8 cellular contexts compared by ENCODE assay signal in genomic region chr19:10424011-10424637, GRCh38. TPM values are rescaled to one million over a fixed set of nuclear protein-coding genes. Genes with fewer than 3 reads are reported as not detected.
DNase-seq lines count a peak whose midpoint lies in the region; ATAC-seq, FAIRE-seq and TF ChIP-seq lines count a peak whose summit lies in the region.

No MANE protein-coding gene starts in this region.

- no peaks in the 10 kb centered on the region for H3K79me2 ChIP-seq in neural progenitor cell (ENCODE audit: low read depth)

- H3K4me1 Mint-ChIP-seq in neural progenitor cell = peaks cover 22% of the 10 kb centered on the region

- H3K9ac ChIP-seq in neural progenitor cell = no peak overlapping the region

- H3K4me3 ChIP-seq in Peyer's patch (peak overlapping the region; percentile 17 to 43 (median 36)), neural progenitor cell (peak overlapping the region; percentile 35)

- H3K27ac ChIP-seq in Peyer's patch (peak overlapping the region; percentile 0 to 69 (median 52)), neural progenitor cell (no peak overlapping the region)

- ATAC-seq in HG02981 (IDR thresholded peaks at IDR 0.05; ENCODE audit: unreplicated experiment) (no peak), GM21723 (IDR thresholded peaks at IDR 0.05; ENCODE audit: unreplicated experiment) (no peak)

- peaks cover 72% of the 10 kb centered on the region for H3K27me3 Mint-ChIP-seq in neural progenitor cell (ENCODE audit: insufficient read depth, low read depth)

- no peak for TF ChIP-seq POLR2A in Peyer's patch (IDR thresholded peaks at IDR 0.05)

- H3K9me3 ChIP-seq in Peyer's patch (no peaks in the 10 kb centered on the region), neural progenitor cell (ENCODE audit: low read depth) (no peaks in the 10 kb centered on the region)

- H3K4me2 ChIP-seq in neural progenitor cell = peak overlapping the region; percentile 71

- H3K4me1 ChIP-seq in Peyer's patch (peaks cover 0 to 49% (median 44%) of the 10 kb centered on the region in 4 donors), neural progenitor cell (no peaks in the 10 kb centered on the region)

- H3F3A ChIP-seq in neural progenitor cell (ENCODE audit: low read depth) = peaks cover 51% of the 10 kb centered on the region

- peak overlapping the region; percentile 41 for H2AFZ ChIP-seq in neural progenitor cell (replicated peaks)

- H3K36me3 ChIP-seq in Peyer's patch (no peaks in the 10 kb centered on the region), neural progenitor cell (no peaks in the 10 kb centered on the region)

- H3K27me3 ChIP-seq in Peyer's patch (peaks cover 0 to 44% of the 10 kb centered on the region in 2 donors), neural progenitor cell (peaks cover 100% of the 10 kb centered on the region)

- H3K27ac Mint-ChIP-seq in neural progenitor cell = no peak overlapping the region

- peaks cover 37% of the 10 kb centered on the region for H4K20me1 ChIP-seq in neural progenitor cell (ENCODE audit: low read depth)

- TF ChIP-seq CTCF in Peyer's patch (IDR thresholded peaks at IDR 0.05) (peak; percentile 68 to 94 (median 78)), neural progenitor cell (IDR thresholded peaks at IDR 0.05) (peak; percentile 94)

- peak; percentile 16 for FAIRE-seq in HTR-8/SVneo (lab: Jason Lieb, UNC)
- FAIRE-seq in frontal cortex (lab: Jason Lieb, UNC) = no peak

- no peaks in the 10 kb centered on the region for H3K36me3 Mint-ChIP-seq in neural progenitor cell

- peak; percentile 31 for DNase-seq in DMS79 (lab: John Stamatoyannopoulos, UW)
- DNase-seq in HTR-8/SVneo (ENCODE audit: insufficient read length, low spot score) = peak; percentile 92
- peak; percentile 70 to 88 (median 88) for DNase-seq in Peyer's patch
- DNase-seq in activated gamma-delta T cell treated with Interleukin-2 at 50 U/mL for 16 hours = peak; percentile 51
- DNase-seq in frontal cortex (ENCODE audit: low spot score in 2 of 2) = peak; percentile 81 to 93
- peak; percentile 90 for DNase-seq in neural progenitor cell (ENCODE audit: low spot score)

- peak overlapping the region; percentile 13 for H3K4me3 Mint-ChIP-seq in neural progenitor cell

- H3K9me3 Mint-ChIP-seq in neural progenitor cell = no peaks in the 10 kb centered on the region

RNA-seq across cellular contexts. Expression of gene PDE4A, which starts 3.8 kb away (rescaled TPM):
- total RNA-seq in Peyer's patch = 1 to 10 TPM; 3.3 to 7.2 (median 5.1) TPM
- total RNA-seq in frontal cortex = 3.3 TPM
- 0.37 and 1.5 TPM in 2 replicates for total RNA-seq in neural progenitor cell (ENCODE audit: low replicate concordance)

RNA-seq across cellular contexts. Expression of gene CDC37, which starts 20.8 kb away (rescaled TPM):
- 100 to 1,000 TPM; 118 to 443 (median 159) TPM for total RNA-seq in Peyer's patch
- total RNA-seq in frontal cortex = 44.0 TPM
- total RNA-seq in neural progenitor cell (ENCODE audit: low replicate concordance) = 142 and 211 TPM in 2 replicates

RNA-seq across cellular contexts. Expression of gene TYK2, which starts 43.8 kb away (rescaled TPM):
- total RNA-seq in Peyer's patch (100 to 1,000 TPM; 138 to 531 (median 246) TPM), frontal cortex (29.8 TPM), neural progenitor cell (ENCODE audit: low replicate concordance) (20.7 and 44.9 TPM in 2 replicates)

Comparison
In these comparisons a context has a peak if more than half of its experiments do, and no peak if none do; other contexts are left out.
1. DNase-seq: peak in every context shown above with its lines; median percentile 92 in HTR-8/SVneo; 90 in neural progenitor cell; 88 in Peyer's patch; 87 in frontal cortex; 51 in activated gamma-delta T cell treated with Interleukin-2 at 50 U/mL for 16 hours; 31 in DMS79.